11 cellular contexts compared by ENCODE assay signal in the genomic region with DNA sequence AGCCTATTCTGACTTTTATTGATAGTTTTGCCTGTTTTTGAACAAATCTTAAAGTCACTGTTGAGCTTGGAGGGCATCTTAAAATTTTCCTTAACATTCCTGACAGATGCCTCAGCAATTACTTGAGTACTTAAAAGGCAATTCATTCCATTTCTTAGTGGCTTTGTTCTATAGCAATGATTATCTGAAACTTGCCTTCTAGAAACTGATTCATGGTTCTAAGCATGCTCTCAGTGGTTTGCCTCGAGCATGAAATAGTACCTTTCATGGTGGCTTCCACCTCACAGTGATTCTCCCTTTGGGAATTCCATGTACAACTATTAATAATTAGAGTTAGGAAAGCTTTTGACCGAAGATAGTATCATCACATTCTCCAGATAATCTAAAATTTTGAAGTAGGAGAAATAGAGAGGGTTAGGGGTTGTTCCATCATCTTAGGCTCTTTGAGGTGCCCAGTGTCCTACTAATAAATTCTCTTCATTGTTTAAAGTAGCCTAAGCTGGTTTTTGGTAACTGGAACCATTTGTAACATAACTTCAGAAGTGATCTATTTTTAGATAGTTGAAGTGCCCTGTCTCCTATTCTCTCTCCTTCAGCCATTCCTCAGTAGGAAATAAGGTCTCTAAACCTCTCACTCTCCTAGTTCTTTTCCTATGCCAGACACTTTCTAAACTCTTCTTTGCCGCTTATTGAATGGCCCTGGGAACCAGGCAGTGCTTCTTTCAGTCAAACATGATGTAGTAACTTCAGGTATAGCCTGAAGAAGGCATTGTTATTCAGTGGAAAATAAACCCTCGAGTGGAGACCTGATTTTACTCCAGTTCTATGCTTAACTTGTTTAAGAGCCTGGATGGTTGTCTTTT.
DNase-seq lines count a peak whose midpoint lies in the region; ATAC-seq and TF ChIP-seq lines count a peak whose summit lies in the region.
"Had no signal": no experiment of that assay in that cellular context is flagged by ENCODE, and none has a peak within 500 bp of the region (broad histone marks: within the 10 kb centered on the region; RNA-seq: fewer than 3 reads in every experiment).

No MANE protein-coding gene starts in this region.

- H3K27me3 Mint-ChIP-seq in mesothelial cell of epicardium (ENCODE audit: low read depth): no peaks in the 10 kb centered on the region
- H3K27me3 Mint-ChIP-seq: CD8-positive, alpha-beta memory T cell had no signal

- no peak for TF ChIP-seq CTCF in AG04449 (IDR thresholded peaks at IDR 0.05; ENCODE audit: insufficient read depth, low read length, missing control alignments)
- TF ChIP-seq CTCF in choroid plexus epithelial cell (conservative IDR thresholded peaks at IDR 0.05; ENCODE audit: low read depth, low read length): no peak
- TF ChIP-seq CTCF in mesothelial cell of epicardium (IDR thresholded peaks at IDR 0.05; ENCODE audit: unreplicated experiment): no peak

- ATAC-seq in GM21825 (IDR thresholded peaks at IDR 0.05; ENCODE audit: unreplicated experiment): no peak

- peaks cover 26% of the 10 kb centered on the region for H3K4me1 Mint-ChIP-seq in mesothelial cell of epicardium

- peaks cover 14% of the 10 kb centered on the region for H3K36me3 Mint-ChIP-seq in mesothelial cell of epicardium

- CTCF ChIA-PET in AG04449 (lab: Yijun Ruan, JAX): interaction anchor here (0.7 to 6.7 kb wide), 6 partner anchors 10 to 113 kb away, joined by 3 to 33 read pairs (median 4); a partner anchor contains a TSS

- H3K9me3 Mint-ChIP-seq in mesothelial cell of epicardium: no peaks in the 10 kb centered on the region
- H3K9me3 Mint-ChIP-seq: CD8-positive, alpha-beta memory T cell had no signal

- no peak overlapping the region for H3K4me3 Mint-ChIP-seq in mesothelial cell of epicardium
- H3K4me3 Mint-ChIP-seq: CD8-positive, alpha-beta memory T cell had no signal

- no peak for TF ChIP-seq POLR2A in erythroblast (IDR thresholded peaks at IDR 0.05; ENCODE audit: low read length)

- POLR2A ChIA-PET in AG04449 (lab: Yijun Ruan, JAX): no interaction called here

- DNase-seq in AG04449 (ENCODE audit: low read depth, low spot score) (peak; percentile 67), HT1080 (ENCODE audit: low read depth) (peak; percentile 48), choroid plexus epithelial cell (ENCODE audit: low read depth) (peak; percentile 61), mesothelial cell of epicardium (ENCODE audit: low spot score in 2 of 2, unreplicated experiment in 2 of 2) (no peak), NCI-H2196 (lab: John Stamatoyannopoulos, UW; ENCODE audit: unreplicated experiment) (no peak), activated gamma-delta T cell (lab: John Stamatoyannopoulos, UW) (no peak), erythroblast (lab: John Stamatoyannopoulos, UW) (no peak)
- DNase-seq: activated CD4-positive, alpha-beta T cell treated with anti-CD3 and anti-CD28 coated beads, Interleukin-2, amount 50 U/mL, for 48 hours; CD8-positive, alpha-beta memory T cell; SHP77 treated with DMSO at 0.1 percent for 48 hours had no signal

- H3K4me3 ChIP-seq in AG04449 (ENCODE audit: low read depth, low read length) (no peak overlapping the region), choroid plexus epithelial cell (ENCODE audit: low read depth, low read length) (no peak overlapping the region)

- peak overlapping the region; percentile 11 for H3K27ac Mint-ChIP-seq in mesothelial cell of epicardium

Comparison
In these comparisons a context has a peak if more than half of its experiments do, and no peak if none do; other contexts are left out.
1. DNase-seq: peak in AG04449 (single experiment), HT1080 (single experiment) and choroid plexus epithelial cell (single experiment); none in mesothelial cell of epicardium (0 of 2), NCI-H2196 (single experiment), activated gamma-delta T cell (single experiment) and erythroblast (0 of 2).